ENCODE assay signal across 1 cellular context in genomic region chr15:58575045-58575786, GRCh38.
TF ChIP-seq lines count a peak whose summit lies in the region.

No MANE protein-coding gene starts in this region.

TF ChIP-seq in GM23338, 12 proteins besides CTCF, POLR2A, EP300 and RAD21 (continued from another document):
- TF ChIP-seq ZNF462 (CRISPR knock-in tag; IDR thresholded peaks at IDR 0.05) (no peak), JUNB (IDR thresholded peaks at IDR 0.05; ENCODE audit: unreplicated experiment) (no peak), STAT1 (IDR thresholded peaks at IDR 0.05; ENCODE audit: unreplicated experiment) (no peak), NANOG (IDR thresholded peaks at IDR 0.05; ENCODE audit: borderline replicate concordance) (no peak), ZNF331 (CRISPR knock-in tag; IDR thresholded peaks at IDR 0.05; ENCODE audit: low read depth) (no peak), CREB1 (CRISPR knock-in tag; IDR thresholded peaks at IDR 0.05; ENCODE audit: low read depth) (no peak), ZNF114 (CRISPR knock-in tag; IDR thresholded peaks at IDR 0.05) (no peak), POLR2AphosphoS5 (IDR thresholded peaks at IDR 0.05; ENCODE audit: low read depth) (no peak), EZH2 (IDR thresholded peaks at IDR 0.05; ENCODE audit: low read depth, unreplicated experiment) (no peak), EZH2phosphoT487 (IDR thresholded peaks at IDR 0.05; ENCODE audit: unreplicated experiment) (no peak)
- TF ChIP-seq, protein P1, sequence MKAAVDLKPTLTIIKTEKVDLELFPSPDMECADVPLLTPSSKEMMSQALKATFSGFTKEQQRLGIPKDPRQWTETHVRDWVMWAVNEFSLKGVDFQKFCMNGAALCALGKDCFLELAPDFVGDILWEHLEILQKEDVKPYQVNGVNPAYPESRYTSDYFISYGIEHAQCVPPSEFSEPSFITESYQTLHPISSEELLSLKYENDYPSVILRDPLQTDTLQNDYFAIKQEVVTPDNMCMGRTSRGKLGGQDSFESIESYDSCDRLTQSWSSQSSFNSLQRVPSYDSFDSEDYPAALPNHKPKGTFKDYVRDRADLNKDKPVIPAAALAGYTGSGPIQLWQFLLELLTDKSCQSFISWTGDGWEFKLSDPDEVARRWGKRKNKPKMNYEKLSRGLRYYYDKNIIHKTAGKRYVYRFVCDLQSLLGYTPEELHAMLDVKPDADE (IDR thresholded peaks at IDR 0.05): no peak
TF ChIP-seq in GM23338: peak in this region for 0.
